32 cellular contexts compared by ENCODE assay signal in genomic region chr11:100297516-100297915, GRCh38.
DNase-seq lines count a peak whose midpoint lies in the region; ATAC-seq, FAIRE-seq and TF ChIP-seq lines count a peak whose summit lies in the region.
"Had no signal": no experiment of that assay in that cellular context is flagged by ENCODE, and none has a peak within 500 bp of the region (broad histone marks: within the 10 kb centered on the region; RNA-seq: fewer than 3 reads in every experiment).

No MANE protein-coding gene starts in this region.

- peaks cover 2% of the 10 kb centered on the region for H3K4me1 ChIP-seq in astrocyte (ENCODE audit: insufficient read depth, low read length)
- peaks cover 13% of the 10 kb centered on the region for H3K4me1 ChIP-seq in neural progenitor cell
- H3K4me1 ChIP-seq in pancreas = no peaks in the 10 kb centered on the region
- H3K4me1 ChIP-seq: BE2C, HAP-1 had no signal

- intact Hi-C loops in pancreas (cut with DNase I) = no loop called here

- H3K27ac Mint-ChIP-seq in astrocyte (ENCODE audit: unreplicated experiment) (no peak overlapping the region), neural progenitor cell (peak overlapping the region; percentile 91)
- H3K27ac Mint-ChIP-seq: CD14-positive monocyte; CD8-positive, alpha-beta memory T cell; HFFc6 had no signal

- H3K9ac ChIP-seq in astrocyte (ENCODE audit: low read length) = no peak overlapping the region
- no peak overlapping the region for H3K9ac ChIP-seq in neural progenitor cell

- no peaks in the 10 kb centered on the region for H3K27me3 Mint-ChIP-seq in astrocyte (ENCODE audit: low read depth, unreplicated experiment)
- H3K27me3 Mint-ChIP-seq in neural progenitor cell (ENCODE audit: insufficient read depth, low read depth) = no peaks in the 10 kb centered on the region
- H3K27me3 Mint-ChIP-seq: CD8-positive, alpha-beta memory T cell had no signal

- FAIRE-seq in astrocyte (lab: Jason Lieb, UNC) = no peak
- no peak for FAIRE-seq in pancreas (lab: Jason Lieb, UNC)

- WGBS in pancreas, 2 donors = 60 to 71% methylated on average over 5 of the region's 5 CpGs

- DNase-seq in A172 (ENCODE audit: low spot score) (peak; percentile 8), astrocyte (ENCODE audit: low read depth) (peak; percentile 3), epithelial cell of esophagus (ENCODE audit: low read depth) (peak; percentile 55), neural progenitor cell (ENCODE audit: low spot score) (no peak), EL (no peak), GM20000 (ENCODE audit: low spot score) (no peak), pancreas (no peak)
- DNase-seq in activated CD4-positive, CD25-positive, alpha-beta regulatory T cell treated with anti-CD3 and anti-CD28 coated beads, Interleukin-2, amount 50 U/mL, for 72 hours = no peak
- DNase-seq: ACHN; BE2C; Calu3; CD8-positive, alpha-beta memory T cell; DMS79 treated with DMSO at 0.1 percent for 48 hours; HFFc6; IMR-90; KG1; MM.1S; NCI-H1048; NCI-H1417; NCI-H1694; NCI-H2029 treated with DMSO at 0.1 percent for 48 hours; NCI-H446 treated with DMSO at 0.1 percent for 48 hours; NCI-H526; NCI-H82; NK-92 treated with Interleukin-12 subunit alpha and Interleukin-12 subunit beta, amount 100 ng/mL, for 24 hours; Right ventricle myocardium superior; RPMI8226 had no signal

- H3K36me3 ChIP-seq in astrocyte (ENCODE audit: insufficient read depth, low read length) (no peaks in the 10 kb centered on the region), neural progenitor cell (no peaks in the 10 kb centered on the region), pancreas (no peaks in the 10 kb centered on the region)
- H3K36me3 ChIP-seq: BE2C, HAP-1, SJSA1 had no signal

- H3K27ac ChIP-seq in astrocyte (ENCODE audit: low read depth, low read length) (no peak overlapping the region), neural progenitor cell (no peak overlapping the region), pancreas (no peak overlapping the region)
- H3K27ac ChIP-seq: 22Rv1, SJSA1 had no signal

- H3K9me3 ChIP-seq in astrocyte (ENCODE audit: insufficient read depth, low read depth, low read length) (no peaks in the 10 kb centered on the region), neural progenitor cell (ENCODE audit: low read depth) (no peaks in the 10 kb centered on the region), pancreas (no peaks in the 10 kb centered on the region)
- H3K9me3 ChIP-seq: BE2C, HAP-1, SJSA1 had no signal

- no peak for ATAC-seq in pancreas

- no peaks in the 10 kb centered on the region for H3K27me3 ChIP-seq in astrocyte (ENCODE audit: insufficient read depth, low read length)
- H3K27me3 ChIP-seq in neural progenitor cell = no peaks in the 10 kb centered on the region
- H3K27me3 ChIP-seq in pancreas = no peaks in the 10 kb centered on the region
- H3K27me3 ChIP-seq: BE2C, SJSA1 had no signal

- H3K4me2 ChIP-seq in astrocyte (ENCODE audit: low read length) = peak overlapping the region; percentile 39
- no peak overlapping the region for H3K4me2 ChIP-seq in neural progenitor cell
- H3K4me2 ChIP-seq: GM23338 had no signal

- H4K20me1 ChIP-seq in astrocyte (ENCODE audit: insufficient read depth, low read length) = no peaks in the 10 kb centered on the region
- no peaks in the 10 kb centered on the region for H4K20me1 ChIP-seq in neural progenitor cell (ENCODE audit: low read depth)

- no peak overlapping the region for H2AFZ ChIP-seq in astrocyte (ENCODE audit: low read depth, low read length)
- no peak overlapping the region for H2AFZ ChIP-seq in neural progenitor cell (replicated peaks)
- H2AFZ ChIP-seq: GM23338 had no signal

- no peak for TF ChIP-seq CTCF in astrocyte (IDR thresholded peaks at IDR 0.05; ENCODE audit: insufficient read depth, low read depth, low read length)
- no peak for TF ChIP-seq CTCF in epithelial cell of esophagus (IDR thresholded peaks at IDR 0.05; ENCODE audit: insufficient read depth, low read depth, low read length, missing control alignments)
- no peak for TF ChIP-seq CTCF in neural progenitor cell (IDR thresholded peaks at IDR 0.05)
- TF ChIP-seq CTCF in GM20000 (IDR thresholded peaks at IDR 0.05; ENCODE audit: extremely low read depth, missing control alignments) = no peak
- TF ChIP-seq CTCF in pancreas (IDR thresholded peaks at IDR 0.05) = no peak

- H3K4me3 ChIP-seq in astrocyte (ENCODE audit: insufficient read depth, low read depth, low read length) (no peak overlapping the region), epithelial cell of esophagus (ENCODE audit: low read length) (no peak overlapping the region), neural progenitor cell (no peak overlapping the region), pancreas (no peak overlapping the region)
- H3K4me3 ChIP-seq: GM23338, HAP-1, SJSA1 had no signal

- no peaks in the 10 kb centered on the region for H3F3A ChIP-seq in neural progenitor cell (ENCODE audit: low read depth)

- H3K36me3 Mint-ChIP-seq in astrocyte (ENCODE audit: low read depth, unreplicated experiment) = no peaks in the 10 kb centered on the region
- no peaks in the 10 kb centered on the region for H3K36me3 Mint-ChIP-seq in neural progenitor cell
- H3K36me3 Mint-ChIP-seq: CD14-positive monocyte; CD8-positive, alpha-beta memory T cell had no signal

- H3K4me1 Mint-ChIP-seq in astrocyte (ENCODE audit: low read depth, unreplicated experiment) = no peaks in the 10 kb centered on the region
- H3K4me1 Mint-ChIP-seq in neural progenitor cell = peaks cover 33% of the 10 kb centered on the region
- H3K4me1 Mint-ChIP-seq: CD14-positive monocyte; CD8-positive, alpha-beta memory T cell had no signal

- H3K4me3 Mint-ChIP-seq in astrocyte (ENCODE audit: unreplicated experiment) (no peak overlapping the region), neural progenitor cell (no peak overlapping the region)
- H3K4me3 Mint-ChIP-seq: CD14-positive monocyte; CD8-positive, alpha-beta memory T cell; GM23338; HFFc6 had no signal

- H3K9me3 Mint-ChIP-seq in astrocyte (ENCODE audit: unreplicated experiment) (peaks cover 2% of the 10 kb centered on the region), neural progenitor cell (peaks cover 2% of the 10 kb centered on the region)
- H3K9me3 Mint-ChIP-seq: GM23338 had no signal

- H3K79me2 ChIP-seq in astrocyte (ENCODE audit: insufficient read depth, low read length) (no peaks in the 10 kb centered on the region), neural progenitor cell (ENCODE audit: low read depth) (no peaks in the 10 kb centered on the region)

Comparison
In these comparisons a context has a peak if more than half of its experiments do, and no peak if none do; other contexts are left out.
1. DNase-seq: peak in A172 (single experiment), astrocyte (single experiment) and epithelial cell of esophagus (single experiment); none in neural progenitor cell (single experiment), EL (single experiment), GM20000 (single experiment), activated CD4-positive, CD25-positive, alpha-beta regulatory T cell treated with anti-CD3 and anti-CD28 coated beads, Interleukin-2, amount 50 U/mL, for 72 hours (single experiment) and pancreas (0 of 6).